29 cellular contexts compared by ENCODE assay signal in genomic region chr12:132292328-132293319, GRCh38. TPM values are rescaled to one million over a fixed set of nuclear protein-coding genes. Genes with fewer than 3 reads are reported as not detected.
"Had no signal": no experiment of that assay in that cellular context is flagged by ENCODE, and none has a peak within 500 bp of the region (broad histone marks: within the 10 kb centered on the region; RNA-seq: fewer than 3 reads in every experiment).

No MANE protein-coding gene starts in this region.

- H3K9me3 ChIP-seq: gastrocnemius medialis, pancreas, prostate gland, sigmoid colon, testis, transverse colon had no signal

- H3K36me3 Mint-ChIP-seq: activated CD4-positive, alpha-beta memory T cell treated with anti-CD3 and anti-CD28 coated beads for 36 hours; activated naive CD4-positive, alpha-beta T cell treated with anti-CD3 and anti-CD28 coated beads, Interleukin-2, amount 50 U/mL, for 24 hours had no signal

- H3K4me3 Mint-ChIP-seq: activated CD4-positive, alpha-beta memory T cell treated with anti-CD3 and anti-CD28 coated beads for 36 hours; activated CD4-positive, alpha-beta T cell treated with anti-CD3 and anti-CD28 coated beads, Interleukin-2, amount 10 ng/mL, durations not matched to agents 24 days and 14 days; activated naive CD4-positive, alpha-beta T cell treated with anti-CD3 and anti-CD28 coated beads, Interleukin-2, amount 50 U/mL, for 24 hours; activated naive CD8-positive, alpha-beta T cell treated with anti-CD3 and anti-CD28 coated beads, Interleukin-2, amount 50 U/mL, for 24 hours; activated T-cell treated with anti-CD3 and anti-CD28 coated beads, Interleukin-2, amount 50 U/mL, for 4 hours; effector memory CD8-positive, alpha-beta T cell; T-helper 17 cell had no signal

- DNase-seq: activated CD4-positive, alpha-beta memory T cell treated with anti-CD3 and anti-CD28 coated beads for 36 hours; activated CD4-positive, alpha-beta T cell treated with anti-CD3 and anti-CD28 coated beads, Interleukin-2, amount 10 ng/mL, durations not matched to agents 24 days and 14 days; activated CD4-positive, CD25-positive, alpha-beta regulatory T cell treated with anti-CD3 and anti-CD28 coated beads, Interleukin-2, amount 50 U/mL, for 72 hours; activated CD8-positive, alpha-beta memory T cell treated with anti-CD3 and anti-CD28 coated beads, Interleukin-2, amount 50 U/mL, for 48 hours; activated naive CD8-positive, alpha-beta T cell treated with anti-CD3 and anti-CD28 coated beads, Interleukin-2, amount 50 U/mL, for 24 hours; activated T-cell treated with anti-CD3 and anti-CD28 coated beads, Interleukin-2, amount 50 U/mL, for 4 hours; anterior cingulate cortex; cortex of kidney; effector memory CD8-positive, alpha-beta T cell; erythroblast; gastrocnemius medialis; islet precursor cell; nucleus accumbens; sigmoid colon; small intestine; stimulated activated CD4-positive, alpha-beta T cell treated with anti-CD3 and anti-CD28 coated beads, Interleukin-1b, Interleukin-23, amount 100 ng/mL, for 48 hours; stimulated activated CD4-positive, alpha-beta T cell treated with anti-CD3 and anti-CD28 coated beads, Interleukin-4, amount 100 ng/mL, for 4 hours; stimulated activated CD8-positive, alpha-beta memory T cell treated with anti-CD3 and anti-CD28 coated beads, Interleukin-4, amount 100 ng/mL, for 48 hours; stimulated activated naive CD4-positive, alpha-beta T cell treated with Interleukin-2 at 50 U/mL for 16 hours; T-helper 17 cell; T1000; testis; transverse colon had no signal

- ATAC-seq: activated naive CD8-positive, alpha-beta T cell treated with anti-CD3 and anti-CD28 coated beads, Interleukin-2, amount 50 U/mL, for 24 hours; activated T-cell treated with anti-CD3 and anti-CD28 coated beads, Interleukin-2, amount 50 U/mL, for 4 hours; effector memory CD8-positive, alpha-beta T cell; gastrocnemius medialis; pancreas; T-helper 17 cell had no signal

- H3K4me1 Mint-ChIP-seq: activated CD4-positive, alpha-beta T cell treated with anti-CD3 and anti-CD28 coated beads, Interleukin-2, amount 10 ng/mL, durations not matched to agents 24 days and 14 days; activated naive CD4-positive, alpha-beta T cell treated with anti-CD3 and anti-CD28 coated beads, Interleukin-2, amount 50 U/mL, for 24 hours; activated naive CD8-positive, alpha-beta T cell treated with anti-CD3 and anti-CD28 coated beads, Interleukin-2, amount 50 U/mL, for 24 hours had no signal

- H3K36me3 ChIP-seq: gastrocnemius medialis, pancreas, prostate gland, sigmoid colon, transverse colon had no signal

- H3K9me3 Mint-ChIP-seq: activated CD4-positive, alpha-beta memory T cell treated with anti-CD3 and anti-CD28 coated beads for 36 hours; activated naive CD4-positive, alpha-beta T cell treated with anti-CD3 and anti-CD28 coated beads, Interleukin-2, amount 50 U/mL, for 24 hours; activated naive CD8-positive, alpha-beta T cell treated with anti-CD3 and anti-CD28 coated beads, Interleukin-2, amount 50 U/mL, for 24 hours; activated T-cell treated with anti-CD3 and anti-CD28 coated beads, Interleukin-2, amount 50 U/mL, for 4 hours; effector memory CD8-positive, alpha-beta T cell had no signal

- H3K4me2 ChIP-seq: hepatocyte had no signal

- FAIRE-seq: pancreas, small intestine, urothelium cell line had no signal

- H3K27ac ChIP-seq: gastrocnemius medialis, hepatocyte, pancreas, prostate gland, sigmoid colon, testis, transverse colon had no signal

- H3K27me3 ChIP-seq: testis had no signal

- H2AFZ ChIP-seq: hepatocyte had no signal

- H3K4me3 ChIP-seq: gastrocnemius medialis, hepatocyte, pancreas, prostate gland, sigmoid colon, testis, transverse colon had no signal

- H3K27me3 Mint-ChIP-seq: T-helper 17 cell had no signal

- H3K79me2 ChIP-seq: hepatocyte had no signal

- H3K4me1 ChIP-seq: gastrocnemius medialis, pancreas, prostate gland, sigmoid colon, testis, transverse colon had no signal

- H3K27ac Mint-ChIP-seq: activated CD4-positive, alpha-beta memory T cell treated with anti-CD3 and anti-CD28 coated beads for 36 hours; activated CD4-positive, alpha-beta T cell treated with anti-CD3 and anti-CD28 coated beads, Interleukin-2, amount 10 ng/mL, durations not matched to agents 24 days and 14 days; activated T-helper 2 cell treated with anti-CD3 and anti-CD28 coated beads, Interferon-gamma antibody, Interleukin-2, Interleukin-4, amounts not matched to agents 10 μg/mL and 5 μg/mL and 100 μg/mL, durations not matched to agents 14 hours and 24 hours and 36 hours; effector memory CD8-positive, alpha-beta T cell; T-helper 17 cell had no signal

RNA-seq across cellular contexts. Expression of gene GALNT9, which starts 36.8 kb away (rescaled TPM):
- total RNA-seq: activated CD4-positive, alpha-beta T cell treated with anti-CD3 and anti-CD28 coated beads, Interleukin-2, amount 10 ng/mL, durations not matched to agents 24 days and 14 days; activated T-helper 2 cell treated with anti-CD3 and anti-CD28 coated beads, Interferon-gamma antibody, Interleukin-2, Interleukin-4, amounts not matched to agents 10 μg/mL and 5 μg/mL and 100 μg/mL, durations not matched to agents 14 hours and 24 hours and 36 hours; gastrocnemius medialis; T-helper 17 cell had no signal
